Comparison of ENCODE assay signal across 1 cellular context in genomic region chr2:176269319-176270099, GRCh38.
TF ChIP-seq lines count a peak whose summit lies in the region.

TSS of gene MTX2 (plus strand) at chr2:176269442. CDS start at chr2:176269630, 188 bp downstream.

TF ChIP-seq in HepG2, 621 proteins besides CTCF, POLR2A, EP300 and RAD21 (continued from another document and continues in another):
- 0 out of 2 replicates have a peak, but pooled peaks have one; percentile 48 for TF ChIP-seq GTF2F1 (IDR thresholded peaks at IDR 0.05; ENCODE audit: low read length)
- peak; percentile 96 for TF ChIP-seq ARID4A (CRISPR knock-in tag; IDR thresholded peaks at IDR 0.05; ENCODE audit: borderline replicate concordance)
- TF ChIP-seq HINFP (CRISPR knock-in tag; IDR thresholded peaks at IDR 0.05; ENCODE audit: low read depth) = peak; percentile 67; the same call in 1 of the 2 replicates
- peak; percentile 65; the same call in 1 of the 2 replicates for TF ChIP-seq IRF2 (CRISPR knock-in tag; IDR thresholded peaks at IDR 0.05)
- peak; percentile 84 for TF ChIP-seq ZNF784 (CRISPR knock-in tag; IDR thresholded peaks at IDR 0.05; ENCODE audit: borderline replicate concordance)
- peak; percentile 96 for TF ChIP-seq IRF9 (CRISPR knock-in tag; IDR thresholded peaks at IDR 0.05; ENCODE audit: borderline replicate concordance)
- TF ChIP-seq ZNF512 (CRISPR knock-in tag; IDR thresholded peaks at IDR 0.05) = no peak
- TF ChIP-seq ZNF710 (CRISPR knock-in tag; IDR thresholded peaks at IDR 0.05; ENCODE audit: borderline replicate concordance) = no peak
- peak; percentile 95 for TF ChIP-seq NFAT5 (CRISPR knock-in tag; IDR thresholded peaks at IDR 0.05)
- TF ChIP-seq POGK (CRISPR knock-in tag; conservative IDR thresholded peaks at IDR 0.05) = peak; percentile 94
- TF ChIP-seq RFX3 (CRISPR knock-in tag; IDR thresholded peaks at IDR 0.05) = no peak
- TF ChIP-seq ZSCAN21 (CRISPR knock-in tag; IDR thresholded peaks at IDR 0.05; ENCODE audit: borderline replicate concordance) = peak; percentile 56
- TF ChIP-seq ZNF20 (CRISPR knock-in tag; IDR thresholded peaks at IDR 0.05) = peak; percentile 85; the same call in 1 of the 2 replicates
- peak; percentile 90; the same call in 1 of the 2 replicates for TF ChIP-seq ZNF839 (CRISPR knock-in tag; IDR thresholded peaks at IDR 0.05; ENCODE audit: borderline replicate concordance)
- TF ChIP-seq DMAP1 (CRISPR knock-in tag; IDR thresholded peaks at IDR 0.05) = peak; percentile 97
- TF ChIP-seq E2F1 (CRISPR knock-in tag; IDR thresholded peaks at IDR 0.05) = peak; percentile 83
- 0 out of 2 replicates have a peak, but pooled peaks have one; percentile 35 for TF ChIP-seq ZNF512B (CRISPR knock-in tag; IDR thresholded peaks at IDR 0.05; ENCODE audit: borderline replicate concordance)
- TF ChIP-seq GZF1 (CRISPR knock-in tag; IDR thresholded peaks at IDR 0.05) = peak; percentile 91
- TF ChIP-seq KDM3A (CRISPR knock-in tag; IDR thresholded peaks at IDR 0.05; ENCODE audit: low read depth) = peak; percentile 92
- TF ChIP-seq HMGA1 (CRISPR knock-in tag; conservative IDR thresholded peaks at IDR 0.05) = no peak
- peak; percentile 77; the same call in 1 of the 2 replicates for TF ChIP-seq ZNF564 (CRISPR knock-in tag; IDR thresholded peaks at IDR 0.05)
- peak; percentile 84 for TF ChIP-seq NFKBIZ (CRISPR knock-in tag; IDR thresholded peaks at IDR 0.05)
- peak; percentile 90 for TF ChIP-seq ZBTB7B (CRISPR knock-in tag; IDR thresholded peaks at IDR 0.05)
- no peak for TF ChIP-seq ZNF253 (CRISPR knock-in tag; IDR thresholded peaks at IDR 0.05; ENCODE audit: borderline replicate concordance)
- peak; percentile 66 for TF ChIP-seq AGO1 (IDR thresholded peaks at IDR 0.05; ENCODE audit: low read depth, low read length, poor library complexity, severe bottlenecking)
- peak; percentile 68 for TF ChIP-seq FOXK1 (CRISPR knock-in tag; IDR thresholded peaks at IDR 0.05; ENCODE audit: borderline replicate concordance, low read depth)
- 0 out of 2 replicates have a peak, but pooled peaks have one; percentile 69 for TF ChIP-seq ZKSCAN8 (CRISPR knock-in tag; IDR thresholded peaks at IDR 0.05; ENCODE audit: borderline replicate concordance)
- TF ChIP-seq MEF2D (CRISPR knock-in tag; IDR thresholded peaks at IDR 0.05) = peak; percentile 92
- no peak; the same call in 1 of the 2 replicates for TF ChIP-seq ZSCAN12 (CRISPR knock-in tag; IDR thresholded peaks at IDR 0.05)
